ENCODE assay signal across 31 cellular contexts in genomic region chr6:94835264-94835663, GRCh38.
"Had no signal": no experiment of that assay in that cellular context is flagged by ENCODE, and none has a peak within 500 bp of the region (broad histone marks: within the 10 kb centered on the region; RNA-seq: fewer than 3 reads in every experiment).

No MANE protein-coding gene starts in this region.

- ATAC-seq: activated naive CD4-positive, alpha-beta T cell treated with anti-CD3 and anti-CD28 coated beads, Interleukin-2, amount 50 U/mL, for 72 hours; activated naive CD8-positive, alpha-beta T cell treated with anti-CD3 and anti-CD28 coated beads, Interleukin-2, amount 50 U/mL, for 24 hours; activated T-cell treated with anti-CD3 and anti-CD28 coated beads, Interleukin-2, amount 50 U/mL, for 4 hours; activated T-cell treated with anti-CD3 and anti-CD28 coated beads, Interleukin-2, amount 50 U/mL, for 72 hours; activated T-helper 17 cell treated with anti-CD3 and anti-CD28 coated beads, Interleukin-2, amount 50 U/mL, for 72 hours; body of pancreas had no signal

- H3K4me3 ChIP-seq: adrenal gland, ascending aorta, body of pancreas, breast epithelium, cardiac muscle cell had no signal

- H3K27ac ChIP-seq: adrenal gland, ascending aorta, body of pancreas, brain microvascular endothelial cell, breast epithelium, cardiac muscle cell had no signal

- H3K4me1 ChIP-seq: adrenal gland, ascending aorta, body of pancreas, breast epithelium had no signal

- H3K27me3 ChIP-seq: adrenal gland, ascending aorta, body of pancreas, brain microvascular endothelial cell, breast epithelium, cardiac muscle cell had no signal

- H3K36me3 ChIP-seq: adrenal gland, ascending aorta, brain microvascular endothelial cell, breast epithelium, cardiac muscle cell had no signal

- H3K9me3 ChIP-seq: adrenal gland, ascending aorta, body of pancreas, breast epithelium had no signal

- DNase-seq: activated effector memory CD4-positive, alpha-beta T cell treated with anti-CD3 and anti-CD28 coated beads, Interleukin-2, amount 50 U/mL, for 16 hours; activated effector memory CD4-positive, alpha-beta T cell treated with Interleukin-2 at 50 U/mL for 16 hours; activated gamma-delta T cell; activated gamma-delta T cell treated with Interleukin-2 at 50 U/mL for 16 hours; activated naive CD4-positive, alpha-beta T cell; activated naive CD4-positive, alpha-beta T cell treated with anti-CD3 and anti-CD28 coated beads for 36 hours; activated naive CD4-positive, alpha-beta T cell treated with anti-CD3 and anti-CD28 coated beads, Interleukin-2, amount 10 ng/mL, durations not matched to agents 7 days and 5 days; activated naive CD4-positive, alpha-beta T cell treated with anti-CD3 and anti-CD28 coated beads, Interleukin-2, amount 50 U/mL, for 16 hours; activated naive CD4-positive, alpha-beta T cell treated with Interleukin-2 at 50 U/mL for 16 hours; activated naive CD8-positive, alpha-beta T cell treated with anti-CD3 and anti-CD28 coated beads for 36 hours; activated naive CD8-positive, alpha-beta T cell treated with anti-CD3 and anti-CD28 coated beads, Interleukin-2, amount 10 ng/mL, durations not matched to agents 7 days and 5 days; activated naive CD8-positive, alpha-beta T cell treated with anti-CD3 and anti-CD28 coated beads, Interleukin-2, amount 50 U/mL, for 24 hours; activated T-cell treated with anti-CD3 and anti-CD28 coated beads, Interleukin-2, amount 50 U/mL, for 1 hour; activated T-cell treated with anti-CD3 and anti-CD28 coated beads, Interleukin-2, amount 50 U/mL, for 24 hours; activated T-cell treated with anti-CD3 and anti-CD28 coated beads, Interleukin-2, amount 50 U/mL, for 4 hours; activated T-cell treated with anti-CD3 and anti-CD28 coated beads, Interleukin-2, amount 50 U/mL, for 48 hours; activated T-cell treated with anti-CD3 and anti-CD28 coated beads, Interleukin-2, amount 50 U/mL, for 72 hours; adrenal gland; amniotic stem cell; amygdala; anterior cingulate cortex; aorta; body of pancreas; brain microvascular endothelial cell; caudate nucleus; cerebellar nuclear complex had no signal
